ENCODE assay signal across 8 cellular contexts in the genomic region with DNA sequence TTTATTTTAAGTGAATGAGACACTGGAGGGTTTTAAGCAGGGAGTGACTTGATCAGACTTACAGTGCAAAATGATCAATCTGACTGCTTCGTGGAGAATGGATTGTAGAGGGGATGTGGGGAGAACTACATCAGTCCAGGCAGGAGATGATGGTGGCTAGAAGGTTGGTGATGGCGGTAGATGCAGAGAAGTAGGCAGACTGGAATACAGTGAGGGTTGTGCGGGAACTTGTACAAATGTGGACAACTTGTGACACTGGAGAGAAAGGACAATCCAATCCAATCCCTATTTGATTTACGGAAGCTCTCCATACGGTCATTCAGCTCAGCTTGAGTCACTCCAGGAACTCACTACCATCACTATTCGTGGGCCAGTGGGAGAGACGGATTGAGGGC. TPM values are rescaled to one million over a fixed set of nuclear protein-coding genes. Genes with fewer than 3 reads are reported as not detected.
DNase-seq lines count a peak whose midpoint lies in the region; ATAC-seq and TF ChIP-seq lines count a peak whose summit lies in the region.

No MANE protein-coding gene starts in this region.

- no peak for DNase-seq in CD4-positive, CD25-positive, alpha-beta regulatory T cell
- DNase-seq in OCI-LY7 (ENCODE audit: low spot score) (no peak), endothelial cell (ENCODE audit: low spot score) (no peak), D341Med (ENCODE audit: low spot score) (no peak), middle frontal gyrus (ENCODE audit: extremely low spot score, low spot score) (no peak)

- ATAC-seq in CD4-positive, CD25-positive, alpha-beta regulatory T cell (ENCODE audit: low read depth in 2 of 2), result no peak
- ATAC-seq in HG03520 (IDR thresholded peaks at IDR 0.05; ENCODE audit: unreplicated experiment) (no peak), GM18511 (IDR thresholded peaks at IDR 0.05; ENCODE audit: unreplicated experiment) (no peak)

- H3K27ac Mint-ChIP-seq in CD4-positive, CD25-positive, alpha-beta regulatory T cell, result peak overlapping the region; percentile 90 to 96 (median 91)
- peak overlapping the region; percentile 97 for H3K27ac Mint-ChIP-seq in endothelial cell (ENCODE audit: unreplicated experiment)

- H3K36me3 Mint-ChIP-seq in CD4-positive, CD25-positive, alpha-beta regulatory T cell, result peaks cover 18% of the 10 kb centered on the region
- peaks cover 29% of the 10 kb centered on the region for H3K36me3 Mint-ChIP-seq in endothelial cell (ENCODE audit: low read depth, unreplicated experiment)

- H3K4me3 Mint-ChIP-seq in CD4-positive, CD25-positive, alpha-beta regulatory T cell, result peak overlapping the region; percentile 88 to 96 (median 92)
- H3K4me3 Mint-ChIP-seq in endothelial cell (ENCODE audit: unreplicated experiment), result peak overlapping the region; percentile 97

- peak overlapping the region; percentile 79 for H3K4me2 ChIP-seq in OCI-LY7 (ENCODE audit: low read length)

- no peaks in the 10 kb centered on the region for H3K27me3 ChIP-seq in CD4-positive, CD25-positive, alpha-beta regulatory T cell (ENCODE audit: control insufficient read depth, insufficient read depth, low read length)
- H3K27me3 ChIP-seq in neutrophil, result no peaks in the 10 kb centered on the region

- H3K79me2 ChIP-seq in OCI-LY7 (ENCODE audit: insufficient read depth, low read depth, low read length), result peaks cover 41% of the 10 kb centered on the region

- intact Hi-C loops in OCI-LY7 (cut with micrococcal nuclease; ENCODE audit: unreplicated experiment), result loop anchor here (2.0 to 5.0 kb wide), 4 partner anchors 39 to 655 kb away; a partner anchor contains a TSS

- peaks cover 21 to 46% (median 38%) of the 10 kb centered on the region in 4 donors for H3K4me1 Mint-ChIP-seq in CD4-positive, CD25-positive, alpha-beta regulatory T cell
- H3K4me1 Mint-ChIP-seq in endothelial cell (ENCODE audit: unreplicated experiment), result peaks cover 38% of the 10 kb centered on the region

- H3K9me3 ChIP-seq in CD4-positive, CD25-positive, alpha-beta regulatory T cell (ENCODE audit: control insufficient read depth in 2 of 2, low read length in 2 of 2), result no peaks in the 10 kb centered on the region
- H3K9me3 ChIP-seq in OCI-LY7 (ENCODE audit: low read length) (no peaks in the 10 kb centered on the region), neutrophil (no peaks in the 10 kb centered on the region)

- peaks cover 4% of the 10 kb centered on the region for H3K27me3 Mint-ChIP-seq in CD4-positive, CD25-positive, alpha-beta regulatory T cell
- H3K27me3 Mint-ChIP-seq in endothelial cell (ENCODE audit: unreplicated experiment), result peaks cover 10% of the 10 kb centered on the region

- no peaks in the 10 kb centered on the region for H3K9me2 ChIP-seq in OCI-LY7 (ENCODE audit: insufficient read depth, low read length)

- TF ChIP-seq CTCF in OCI-LY7 (conservative IDR thresholded peaks at IDR 0.05; ENCODE audit: low read length) (no peak), endothelial cell (IDR thresholded peaks at IDR 0.05; ENCODE audit: unreplicated experiment) (no peak), neutrophil (IDR thresholded peaks at IDR 0.05) (no peak)

- TSS peak; percentile 82 for BruUV-seq in OCI-LY7 (replicated peaks; lab: Mats Ljungman, UMichigan)

- peaks cover 29% of the 10 kb centered on the region for H3K4me1 ChIP-seq in CD4-positive, CD25-positive, alpha-beta regulatory T cell (ENCODE audit: control insufficient read depth, insufficient read depth, low read length, poor library complexity, severe bottlenecking)
- H3K4me1 ChIP-seq in OCI-LY7 (ENCODE audit: insufficient read depth, low read length, poor library complexity, severe bottlenecking) (peaks cover 27% of the 10 kb centered on the region), neutrophil (ENCODE audit: control insufficient read depth in 1 of 2, insufficient read depth in 1 of 2, low read depth in 1 of 2, low read length in 1 of 2) (peaks cover 15% of the 10 kb centered on the region in 2 experiments)

- peak overlapping the region; percentile 81 for H3K4me3 ChIP-seq in CD4-positive, CD25-positive, alpha-beta regulatory T cell (ENCODE audit: low read depth, low read length)
- peak overlapping the region; percentile 83 for H3K4me3 ChIP-seq in OCI-LY7 (ENCODE audit: low read depth, low read length, poor library complexity, severe bottlenecking)
- peak overlapping the region; percentile 76 to 81 for H3K4me3 ChIP-seq in neutrophil (ENCODE audit: low read depth in 1 of 2, low read length in 1 of 2)

- peaks cover 7% of the 10 kb centered on the region for H3K36me3 ChIP-seq in CD4-positive, CD25-positive, alpha-beta regulatory T cell (ENCODE audit: control insufficient read depth, insufficient read depth, low read length)
- peaks cover 25% of the 10 kb centered on the region for H3K36me3 ChIP-seq in OCI-LY7 (ENCODE audit: insufficient read depth, low read length)
- H3K36me3 ChIP-seq in neutrophil, result peaks cover 5% of the 10 kb centered on the region

- H4K20me1 ChIP-seq in OCI-LY7 (ENCODE audit: insufficient read depth, low read length), result peaks cover 10% of the 10 kb centered on the region; the same call in 1 of the 2 replicates

- CTCF ChIA-PET in OCI-LY7 (lab: Charles Lee; ENCODE audit: unreplicated experiment), result no interaction called here

- peak overlapping the region; percentile 77 for H2AFZ ChIP-seq in OCI-LY7 (ENCODE audit: low read length)

- H3K9me3 Mint-ChIP-seq in CD4-positive, CD25-positive, alpha-beta regulatory T cell, result no peaks in the 10 kb centered on the region
- H3K9me3 Mint-ChIP-seq in endothelial cell (ENCODE audit: unreplicated experiment), result no peaks in the 10 kb centered on the region

- peak overlapping the region; percentile 85 for H3K27ac ChIP-seq in CD4-positive, CD25-positive, alpha-beta regulatory T cell (ENCODE audit: insufficient read depth, low read length, poor library complexity, severe bottlenecking)
- peak overlapping the region; percentile 66 for H3K27ac ChIP-seq in OCI-LY7 (ENCODE audit: low read depth, low read length, poor library complexity, severe bottlenecking)
- peak overlapping the region; percentile 62 for H3K27ac ChIP-seq in neutrophil

- POLR2A ChIA-PET in OCI-LY7 (lab: Charles Lee), result interaction anchor here (0.5 to 1.6 kb wide), 6 partner anchors 10 to 654 kb away, joined by 3 to 4 read pairs (median 3); no protein-coding TSS in a partner anchor

RNA-seq across cellular contexts. Expression of a gene that starts 0.6 kb away (rescaled TPM):
- total RNA-seq in CD4-positive, CD25-positive, alpha-beta regulatory T cell, result 2.8 TPM
- 1 to 10 TPM; 2.4 to 3.5 (median 3.0) TPM for polyA plus RNA-seq in CD4-positive, CD25-positive, alpha-beta regulatory T cell
- 3.4 and 5.4 TPM in 2 replicates for total RNA-seq in OCI-LY7 (2014; rRNA removed; shearing (Covaris generic))
- 4.6 and 6.5 TPM in 2 replicates for total RNA-seq in OCI-LY7 (2022)
- 3.5 TPM for total RNA-seq in endothelial cell (ENCODE audit: unreplicated experiment)

RNA-seq across cellular contexts. Expression of a gene that starts 0.7 kb away (rescaled TPM):
- total RNA-seq in CD4-positive, CD25-positive, alpha-beta regulatory T cell, result 51.5 TPM
- polyA plus RNA-seq in CD4-positive, CD25-positive, alpha-beta regulatory T cell, result 10 to 100 TPM; 11.0 to 13.1 (median 12.5) TPM
- total RNA-seq in OCI-LY7 (2014; rRNA removed; shearing (Covaris generic)), result 35.1 and 40.4 TPM in 2 replicates
- total RNA-seq in OCI-LY7 (2022) (40.2 and 44.0 TPM in 2 replicates), endothelial cell (ENCODE audit: unreplicated experiment) (55.7 TPM)

RNA-seq across cellular contexts. Expression of a gene that starts 39.3 kb away (rescaled TPM):
- total RNA-seq in CD4-positive, CD25-positive, alpha-beta regulatory T cell, result 6.7 TPM
- polyA plus RNA-seq in CD4-positive, CD25-positive, alpha-beta regulatory T cell, result 1 to 10 TPM; 2.7 to 6.0 (median 3.6) TPM
- 1.2 and 2.1 TPM in 2 replicates for total RNA-seq in OCI-LY7 (2014; rRNA removed; shearing (Covaris generic))
- total RNA-seq in OCI-LY7 (2022), result 2.8 and 3.5 TPM in 2 replicates
- total RNA-seq in endothelial cell (ENCODE audit: unreplicated experiment), result 22.2 TPM

RNA-seq across cellular contexts. Expression of a gene that starts 55.3 kb away (rescaled TPM):
- not detected for total RNA-seq in CD4-positive, CD25-positive, alpha-beta regulatory T cell
- not detected for polyA plus RNA-seq in CD4-positive, CD25-positive, alpha-beta regulatory T cell
- not detected in 2 replicates for total RNA-seq in OCI-LY7 (2014; rRNA removed; shearing (Covaris generic))
- total RNA-seq in OCI-LY7 (2022) (not detected in 2 replicates), endothelial cell (ENCODE audit: unreplicated experiment) (not detected)
